ENCODE assay signal across 8 cellular contexts in genomic region chr6:43020847-43021246, GRCh38. TPM values are rescaled to one million over a fixed set of nuclear protein-coding genes. Genes with fewer than 3 reads are reported as not detected.
DNase-seq lines count a peak whose midpoint lies in the region; ATAC-seq and TF ChIP-seq lines count a peak whose summit lies in the region.

No MANE protein-coding gene starts in this region.

- H3K4me1 Mint-ChIP-seq in CD14-positive monocyte = peaks cover 27% of the 10 kb centered on the region
- H3K4me1 Mint-ChIP-seq in central memory CD8-positive, alpha-beta T cell = peaks cover 26% of the 10 kb centered on the region

- H3K36me3 ChIP-seq in mucosa of rectum (ENCODE audit: control insufficient read depth in 2 of 2, insufficient read depth in 2 of 2, low read length in 2 of 2) = peaks cover 32 to 36% of the 10 kb centered on the region in 2 donors

- no peak for TF ChIP-seq CTCF in CD14-positive monocyte (IDR thresholded peaks at IDR 0.05)

- peak overlapping the region; percentile 84 to 96 for H3K4me3 Mint-ChIP-seq in CD14-positive monocyte
- H3K4me3 Mint-ChIP-seq in central memory CD8-positive, alpha-beta T cell = peak overlapping the region; percentile 89

- no peaks in the 10 kb centered on the region for H3K27me3 ChIP-seq in mucosa of rectum (ENCODE audit: control insufficient read depth in 2 of 2, insufficient read depth in 2 of 2, low read length in 2 of 2)

- peak overlapping the region in 1 of 2 donors; percentile 72 for H3K27ac ChIP-seq in mucosa of rectum (ENCODE audit: low read depth in 2 of 2, low read length in 2 of 2)

- no peak for ATAC-seq in central memory CD8-positive, alpha-beta T cell (replicated peaks; ENCODE audit: extremely low read depth, poor library complexity, severe bottlenecking)
- no peak for ATAC-seq in GM18873 (IDR thresholded peaks at IDR 0.05; ENCODE audit: low FRiP score, unreplicated experiment)
- ATAC-seq in GM19397 (IDR thresholded peaks at IDR 0.05; ENCODE audit: unreplicated experiment) = no peak
- no peak for ATAC-seq in GM18511 (IDR thresholded peaks at IDR 0.05; ENCODE audit: unreplicated experiment)

- intact Hi-C loops in CD14-positive monocyte (cut with micrococcal nuclease) = no loop called here

- no peaks in the 10 kb centered on the region for H3K9me3 Mint-ChIP-seq in CD14-positive monocyte
- no peaks in the 10 kb centered on the region for H3K9me3 Mint-ChIP-seq in central memory CD8-positive, alpha-beta T cell

- H3K9ac ChIP-seq in mucosa of rectum (ENCODE audit: low read depth in 1 of 2, low read length in 2 of 2) = peak overlapping the region in 1 of 2 donors; percentile 28

- no peak for DNase-seq in CD14-positive monocyte (ENCODE audit: low spot score)
- peak; percentile 45 for DNase-seq in LHCN-M2 (ENCODE audit: low read depth)
- no peak for DNase-seq in central memory CD8-positive, alpha-beta T cell (ENCODE audit: low spot score in 2 of 2)
- DNase-seq in medulla oblongata (ENCODE audit: extremely low spot score) = no peak

- H3K27ac Mint-ChIP-seq in CD14-positive monocyte = peak overlapping the region in 5 of 7 donors; percentile 38 to 83 (median 75)
- no peak overlapping the region for H3K27ac Mint-ChIP-seq in central memory CD8-positive, alpha-beta T cell (ENCODE audit: low read depth)

- H3K36me3 Mint-ChIP-seq in CD14-positive monocyte = peaks cover 39 to 61% of the 10 kb centered on the region in 2 donors
- peaks cover 24% of the 10 kb centered on the region for H3K36me3 Mint-ChIP-seq in central memory CD8-positive, alpha-beta T cell (ENCODE audit: insufficient read depth)

- peaks cover 0 to 4% (median 0%) of the 10 kb centered on the region in 3 donors for H3K27me3 Mint-ChIP-seq in CD14-positive monocyte (ENCODE audit: low read depth in 3 of 3)
- H3K27me3 Mint-ChIP-seq in central memory CD8-positive, alpha-beta T cell = no peaks in the 10 kb centered on the region

- H3K4me3 ChIP-seq in mucosa of rectum (ENCODE audit: low read length in 2 of 2) = peak overlapping the region; percentile 91 to 99

- no peaks in the 10 kb centered on the region for H3K9me3 ChIP-seq in mucosa of rectum (ENCODE audit: control insufficient read depth in 2 of 2, low read length in 2 of 2)

- peaks cover 15 to 18% of the 10 kb centered on the region in 2 donors for H3K4me1 ChIP-seq in mucosa of rectum (ENCODE audit: control insufficient read depth in 2 of 2, insufficient read depth in 2 of 2, low read length in 2 of 2)

RNA-seq across cellular contexts. Expression of gene RRP36, which starts 0.6 kb away (rescaled TPM):
- 10 to 100 TPM; 43.3 to 52.5 TPM for polyA plus RNA-seq in CD14-positive monocyte
- total RNA-seq in LHCN-M2 (2014; rRNA removed) = 128 and 133 TPM in 2 replicates
- 104 TPM for polyA plus RNA-seq in LHCN-M2 (2012)

RNA-seq across cellular contexts. Expression of gene KLHDC3, which starts 6.8 kb away (rescaled TPM):
- polyA plus RNA-seq in CD14-positive monocyte = 100 to 1,000 TPM; 106 to 141 TPM
- 47.1 and 50.4 TPM in 2 replicates for total RNA-seq in LHCN-M2 (2014; rRNA removed)
- 48.1 TPM for polyA plus RNA-seq in LHCN-M2 (2012)

RNA-seq across cellular contexts. Expression of gene MEA1, which starts 7.1 kb away (rescaled TPM):
- 10 to 100 TPM; 58.8 to 59.6 TPM for polyA plus RNA-seq in CD14-positive monocyte
- 116 and 119 TPM in 2 replicates for total RNA-seq in LHCN-M2 (2014; rRNA removed)
- polyA plus RNA-seq in LHCN-M2 (2012) = 234 TPM

RNA-seq across cellular contexts. Expression of gene CUL7, which starts 32.8 kb away (rescaled TPM):
- polyA plus RNA-seq in CD14-positive monocyte = 1 to 10 TPM; 1.2 to 2.4 TPM
- 38.6 and 42.4 TPM in 2 replicates for total RNA-seq in LHCN-M2 (2014; rRNA removed)
- polyA plus RNA-seq in LHCN-M2 (2012) = 29.1 TPM

RNA-seq across cellular contexts. Expression of gene PPP2R5D, which starts 36.5 kb away (rescaled TPM):
- polyA plus RNA-seq in CD14-positive monocyte = 10 to 100 TPM; 10.3 to 14.9 TPM
- total RNA-seq in LHCN-M2 (2014; rRNA removed) = 61.3 and 61.7 TPM in 2 replicates
- polyA plus RNA-seq in LHCN-M2 (2012) = 46.1 TPM
